15 cellular contexts compared by ENCODE assay signal in the genomic region with DNA sequence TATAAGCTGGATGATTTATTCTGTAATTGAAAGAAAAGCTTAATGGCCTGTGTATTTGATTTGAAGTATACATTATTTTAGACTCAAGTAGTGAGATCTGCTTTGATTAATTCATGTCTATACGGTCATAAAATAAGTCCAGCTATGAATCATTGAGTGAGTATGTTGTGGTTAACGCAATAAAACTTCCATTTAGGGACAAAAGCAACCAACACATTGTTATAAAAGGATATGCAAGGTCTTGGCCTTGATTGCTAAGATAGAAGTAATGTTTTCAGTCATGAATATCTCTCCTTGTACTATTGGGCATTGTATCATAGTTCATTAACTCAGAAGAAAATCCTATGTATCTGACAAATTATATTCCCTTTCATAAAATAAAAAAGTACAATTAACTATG.
A peak's percentile ranks its signal among the peaks of the same experiment; 100 is the strongest.
DNase-seq lines count a peak whose midpoint lies in the region; ATAC-seq, FAIRE-seq and TF ChIP-seq lines count a peak whose summit lies in the region.
"Had no signal": no experiment of that assay in that cellular context is flagged by ENCODE, and none has a peak within 500 bp of the region (broad histone marks: within the 10 kb centered on the region; RNA-seq: fewer than 3 reads in every experiment).

No MANE protein-coding gene starts in this region.

- H3K4me3 Mint-ChIP-seq in activated T-helper 17 cell treated with anti-CD3 and anti-CD28 coated beads, Interleukin-2, amount 50 U/mL, for 72 hours = no peak overlapping the region
- H3K4me3 Mint-ChIP-seq: nephron had no signal

- H2AK9ac ChIP-seq in IMR-90 (replicated peaks; ENCODE audit: low read depth, low read length, poor library complexity) = no peak overlapping the region

- no peak overlapping the region for H3K56ac ChIP-seq in IMR-90 (ENCODE audit: extremely low read depth, insufficient read depth, low read length)

- H2AK5ac ChIP-seq in IMR-90 (ENCODE audit: low read depth, low read length) = no peak overlapping the region

- no peak overlapping the region for H2BK20ac ChIP-seq in IMR-90 (ENCODE audit: low read depth, low read length)

- H3K27me3 Mint-ChIP-seq in activated T-helper 17 cell treated with anti-CD3 and anti-CD28 coated beads, Interleukin-2, amount 50 U/mL, for 72 hours = no peaks in the 10 kb centered on the region

- no peak for ATAC-seq in IMR-90 (ENCODE audit: low read depth)
- no peak for ATAC-seq in activated T-helper 17 cell treated with anti-CD3 and anti-CD28 coated beads, Interleukin-2, amount 50 U/mL, for 72 hours (replicated peaks)
- ATAC-seq: HCT116, K562 had no signal

- no peak overlapping the region for H3K23ac ChIP-seq in IMR-90 (ENCODE audit: low read depth, low read length)

- no peak for FAIRE-seq in bronchial epithelial cell (lab: Jason Lieb, UNC)
- FAIRE-seq: K562 had no signal

- H2BK120ac ChIP-seq in IMR-90 (ENCODE audit: low read depth, low read length) = no peak overlapping the region

- H3K36me3 Mint-ChIP-seq in activated T-helper 17 cell treated with anti-CD3 and anti-CD28 coated beads, Interleukin-2, amount 50 U/mL, for 72 hours (ENCODE audit: low read depth) = no peaks in the 10 kb centered on the region

- H3K79me1 ChIP-seq in IMR-90 (ENCODE audit: low read depth in 1 of 2, low read length in 2 of 2) = no peaks in the 10 kb centered on the region

- TF ChIP-seq CTCF in BJ (IDR thresholded peaks at IDR 0.05; ENCODE audit: insufficient read depth, low read depth, low read length) (no peak), IMR-90 (conservative IDR thresholded peaks at IDR 0.05; ENCODE audit: low read depth, low read length) (no peak), bronchial epithelial cell (IDR thresholded peaks at IDR 0.05; ENCODE audit: insufficient read depth, low read length, severe bottlenecking) (no peak)

- H4K5ac ChIP-seq in IMR-90 (ENCODE audit: low read depth, low read length) = no peak overlapping the region

- no peak overlapping the region for H3K27ac Mint-ChIP-seq in activated T-helper 17 cell treated with anti-CD3 and anti-CD28 coated beads, Interleukin-2, amount 50 U/mL, for 72 hours
- H3K27ac Mint-ChIP-seq: nephron had no signal

- no peak overlapping the region for H3K9ac ChIP-seq in IMR-90 (ENCODE audit: low read depth, low read length)

- no peaks in the 10 kb centered on the region for H4K20me1 ChIP-seq in IMR-90 (ENCODE audit: insufficient read depth, low read length)

- TF ChIP-seq POLR2A in IMR-90 (IDR thresholded peaks at IDR 0.05; ENCODE audit: low read depth, low read length) = no peak

- dilution Hi-C loops in IMR-90 (cut with HindIII; ENCODE audit: low sequenced_read_pairs, unreplicated experiment) = no loop called here

- H3K14ac ChIP-seq in IMR-90 (replicated peaks; ENCODE audit: low read depth, low read length) = no peak overlapping the region

- TF ChIP-seq RAD21 in IMR-90 (IDR thresholded peaks at IDR 0.05; ENCODE audit: low read length) = no peak

- no peak overlapping the region for H4K8ac ChIP-seq in IMR-90 (ENCODE audit: low read depth in 2 of 2, low read length in 2 of 2)

- H3K4me1 ChIP-seq in IMR-90 (ENCODE audit: control insufficient read depth, insufficient read depth, low read length) = no peaks in the 10 kb centered on the region

- H3K9me3 ChIP-seq in IMR-90 (ENCODE audit: control insufficient read depth, insufficient read depth, low read length) = no peaks in the 10 kb centered on the region

- POLR2A ChIA-PET in BJ (lab: Charles Lee) (no interaction called here), IMR-90 (lab: Charles Lee; ENCODE audit: unreplicated experiment) (no interaction called here)

- no peak overlapping the region for H2AFZ ChIP-seq in IMR-90 (replicated peaks; ENCODE audit: low read length, poor library complexity)

- CTCF ChIA-PET in BJ (lab: Yijun Ruan, JAX) = no interaction called here
- CTCF ChIA-PET in IMR-90 (lab: Yijun Ruan, JAX) = no interaction called here

- no peak overlapping the region for H2BK15ac ChIP-seq in IMR-90 (ENCODE audit: low read depth, low read length)

- no peak overlapping the region for H2BK5ac ChIP-seq in IMR-90 (ENCODE audit: low read depth, low read length, poor library complexity, severe bottlenecking)

- intact Hi-C loops in IMR-90 (cut with micrococcal nuclease) = no loop called here
- intact Hi-C loops in cardiac septum (cut with DNase I) = no loop called here

- H3K4ac ChIP-seq in IMR-90 (ENCODE audit: low read depth, low read length) = no peak overlapping the region

- in situ Hi-C loops in IMR-90 (cut with MboI; ENCODE audit: low sequenced_read_pairs) = no loop called here

- H3K9me3 Mint-ChIP-seq in activated T-helper 17 cell treated with anti-CD3 and anti-CD28 coated beads, Interleukin-2, amount 50 U/mL, for 72 hours = peaks cover 8% of the 10 kb centered on the region

- DNase-seq in BJ (ENCODE audit: low read depth) = peak; percentile 58
- DNase-seq in IMR-90 = peak; percentile 16
- peak; percentile 88 for DNase-seq in bronchial epithelial cell (ENCODE audit: low read depth)
- peak; percentile 34 for DNase-seq in kidney glomerular epithelial cell (lab: John Stamatoyannopoulos, UW)
- DNase-seq in germinal center (ENCODE audit: low spot score) = no peak
- DNase-seq in cardiac septum (ENCODE audit: low spot score) = no peak
- DNase-seq in NCI-H2081 (lab: John Stamatoyannopoulos, UW) = no peak
- DNase-seq: activated CD4-positive, CD25-positive, alpha-beta regulatory T cell; activated CD8-positive, alpha-beta memory T cell treated with anti-CD3 and anti-CD28 coated beads, Interleukin-2, amount 50 U/mL, for 48 hours; GDM1; NCI-H1930 had no signal

- no CpG with 5 or more reads among the region's 2 CpGs for WGBS in IMR-90 (ENCODE audit: extremely low coverage in 2 of 2, insufficient read length in 1 of 2), 2 experiments

- H3K4me1 Mint-ChIP-seq in activated T-helper 17 cell treated with anti-CD3 and anti-CD28 coated beads, Interleukin-2, amount 50 U/mL, for 72 hours = no peaks in the 10 kb centered on the region
- H3K4me1 Mint-ChIP-seq: nephron had no signal

- H3K18ac ChIP-seq in IMR-90 (ENCODE audit: low read depth, low read length) = no peak overlapping the region

- H3K4me3 ChIP-seq in BJ (ENCODE audit: low read depth, low read length) (no peak overlapping the region), IMR-90 (ENCODE audit: insufficient read depth, low read depth, low read length) (no peak overlapping the region), bronchial epithelial cell (ENCODE audit: low read depth, low read length) (no peak overlapping the region)
- H3K4me3 ChIP-seq: K562 had no signal

- no peak overlapping the region for H3K27ac ChIP-seq in IMR-90 (ENCODE audit: insufficient read depth, low read length)

- no peaks in the 10 kb centered on the region for H3K9me1 ChIP-seq in IMR-90 (ENCODE audit: insufficient read depth, low read length)

- no peak overlapping the region for H3K4me2 ChIP-seq in IMR-90 (ENCODE audit: low read depth, low read length)

- H4K91ac ChIP-seq in IMR-90 (ENCODE audit: insufficient read depth, low read depth, low read length) = no peak overlapping the region

- no TSS peak for BruUV-seq in IMR-90 (replicated peaks; lab: Mats Ljungman, UMichigan)

- H3K36me3 ChIP-seq in BJ (ENCODE audit: control insufficient read depth, insufficient read depth, low read length) (no peaks in the 10 kb centered on the region), IMR-90 (ENCODE audit: control insufficient read depth, insufficient read depth, low read length) (no peaks in the 10 kb centered on the region), bronchial epithelial cell (ENCODE audit: control insufficient read depth, insufficient read depth, low read length) (no peaks in the 10 kb centered on the region)

- H3K27me3 ChIP-seq in BJ (ENCODE audit: control insufficient read depth, insufficient read depth, low read length) = no peaks in the 10 kb centered on the region
- H3K27me3 ChIP-seq in IMR-90 (ENCODE audit: control insufficient read depth, insufficient read depth, low read length) = no peaks in the 10 kb centered on the region
- H3K27me3 ChIP-seq in bronchial epithelial cell (ENCODE audit: control insufficient read depth, insufficient read depth, low read length) = no peaks in the 10 kb centered on the region

TF ChIP-seq in IMR-90, 13 proteins besides CTCF, POLR2A, EP300 and RAD21:
- TF ChIP-seq SMC3 (IDR thresholded peaks at IDR 0.05; ENCODE audit: low read depth, low read length) = no peak

Comparison
In these comparisons a context has a peak if more than half of its experiments do, and no peak if none do; other contexts are left out.
1. DNase-seq: peak in BJ (single experiment), IMR-90 (single experiment), bronchial epithelial cell (single experiment) and kidney glomerular epithelial cell (single experiment); none in germinal center (single experiment), cardiac septum (single experiment) and NCI-H2081 (0 of 2).